Comparison of ENCODE assay signal across 37 cellular contexts in the genomic region with DNA sequence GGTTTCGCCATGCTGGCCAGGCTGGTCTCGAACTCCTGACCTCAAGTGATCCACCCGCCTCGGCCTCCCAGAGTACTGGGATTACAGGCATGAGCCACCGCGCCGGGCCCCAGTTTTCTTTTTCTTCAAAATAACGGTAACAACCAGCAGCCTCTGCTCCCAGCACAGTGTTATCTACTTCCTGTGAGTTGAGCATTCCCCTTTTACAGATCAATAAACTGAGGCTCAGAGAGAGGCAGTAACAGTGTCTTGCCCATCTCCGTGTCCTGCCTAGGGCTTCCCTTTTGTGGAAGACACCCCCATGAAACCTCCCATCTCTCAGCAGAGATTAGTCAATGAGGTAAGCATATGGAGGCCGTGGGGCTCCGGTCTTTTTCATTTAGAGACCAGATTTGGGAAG. TPM values are rescaled to one million over a fixed set of nuclear protein-coding genes. Genes with fewer than 3 reads are reported as not detected.
"Had no signal": no experiment of that assay in that cellular context is flagged by ENCODE, and none has a peak within 500 bp of the region (broad histone marks: within the 10 kb centered on the region; RNA-seq: fewer than 3 reads in every experiment).

No MANE protein-coding gene starts in this region.

- H3K27me3 ChIP-seq: ascending aorta, cardiac muscle cell had no signal

- ATAC-seq: activated CD8-positive, alpha-beta T cell treated with anti-CD3 and anti-CD28 coated beads for 36 hours; activated naive CD4-positive, alpha-beta T cell treated with anti-CD3 and anti-CD28 coated beads, Interleukin-2, amount 50 U/mL, for 72 hours; activated naive CD8-positive, alpha-beta T cell treated with anti-CD3 and anti-CD28 coated beads, Interleukin-2, amount 50 U/mL, for 24 hours; activated T-cell treated with anti-CD3 and anti-CD28 coated beads, Interleukin-2, amount 50 U/mL, for 4 hours; activated T-cell treated with anti-CD3 and anti-CD28 coated beads, Interleukin-2, amount 50 U/mL, for 72 hours; activated T-helper 17 cell treated with anti-CD3 and anti-CD28 coated beads, Interleukin-2, amount 50 U/mL, for 72 hours had no signal

- H3K36me3 ChIP-seq: ascending aorta, cardiac muscle cell had no signal

- H3K27ac ChIP-seq: ascending aorta, cardiac muscle cell, VCaP had no signal

- H3K4me1 ChIP-seq: ascending aorta had no signal

- H3K9me3 ChIP-seq: ascending aorta had no signal

- DNase-seq: activated B cell treated with CpG ODN at 0.5 μM for 24 hours; activated CD4-positive, alpha-beta memory T cell treated with anti-CD3 and anti-CD28 coated beads for 36 hours; activated CD4-positive, alpha-beta T cell treated with anti-CD3 and anti-CD28 coated beads for 4 hours; activated CD4-positive, alpha-beta T cell treated with anti-CD3 and anti-CD28 coated beads, Interleukin-2, amount 10 ng/mL, durations not matched to agents 24 days and 14 days; activated CD4-positive, alpha-beta T cell treated with anti-CD3 and anti-CD28 coated beads, Interleukin-2, amount 50 U/mL, for 1 hour; activated CD4-positive, alpha-beta T cell treated with anti-CD3 and anti-CD28 coated beads, Interleukin-2, amount 50 U/mL, for 4 hours; activated CD4-positive, CD25-positive, alpha-beta regulatory T cell treated with anti-CD3 and anti-CD28 coated beads, Interleukin-2, amount 50 U/mL, for 72 hours; activated CD8-positive, alpha-beta memory T cell treated with anti-CD3 and anti-CD28 coated beads, Interleukin-2, amount 50 U/mL, for 4 hours; activated CD8-positive, alpha-beta T cell treated with anti-CD3 and anti-CD28 coated beads for 36 hours; activated effector memory CD4-positive, alpha-beta T cell treated with anti-CD3 and anti-CD28 coated beads, Interleukin-2, amount 50 U/mL, for 16 hours; activated gamma-delta T cell treated with Interleukin-2 at 50 U/mL for 16 hours; activated naive CD4-positive, alpha-beta T cell; activated naive CD4-positive, alpha-beta T cell treated with anti-CD3 and anti-CD28 coated beads for 36 hours; activated naive CD4-positive, alpha-beta T cell treated with anti-CD3 and anti-CD28 coated beads, Interleukin-2, amount 50 U/mL, for 16 hours; activated naive CD8-positive, alpha-beta T cell treated with anti-CD3 and anti-CD28 coated beads, Interleukin-2, amount 10 ng/mL, durations not matched to agents 7 days and 5 days; activated naive CD8-positive, alpha-beta T cell treated with anti-CD3 and anti-CD28 coated beads, Interleukin-2, amount 50 U/mL, for 24 hours; activated T-cell treated with anti-CD3 and anti-CD28 coated beads for 4 hours; activated T-cell treated with anti-CD3 and anti-CD28 coated beads, Interleukin-2, amount 50 U/mL, for 1 hour; activated T-cell treated with anti-CD3 and anti-CD28 coated beads, Interleukin-2, amount 50 U/mL, for 4 hours; activated T-cell treated with anti-CD3 and anti-CD28 coated beads, Interleukin-2, amount 50 U/mL, for 72 hours; amygdala; anterior cingulate cortex; caudate nucleus; cerebellar nuclear complex; T-helper 1 cell; T-helper 2 cell; T-helper 9 cell had no signal

- H3K4me3 ChIP-seq: ascending aorta, cardiac muscle cell had no signal

- FAIRE-seq: bronchial epithelial cell, TTC549 had no signal

RNA-seq across cellular contexts. Expression of a gene that starts 29.6 kb away (rescaled TPM):
- total RNA-seq: activated B cell treated with CpG ODN at 0.5 μM for 24 hours; activated CD4-positive, alpha-beta memory T cell treated with anti-CD3 and anti-CD28 coated beads for 36 hours; activated CD4-positive, alpha-beta T cell treated with anti-CD3 and anti-CD28 coated beads, Interleukin-2, amount 10 ng/mL, durations not matched to agents 24 days and 14 days; activated CD8-positive, alpha-beta memory T cell treated with anti-CD3 and anti-CD28 coated beads for 36 hours; activated CD8-positive, alpha-beta T cell treated with anti-CD3 and anti-CD28 coated beads for 36 hours; activated naive CD4-positive, alpha-beta T cell treated with anti-CD3 and anti-CD28 coated beads for 36 hours; activated naive CD4-positive, alpha-beta T cell treated with anti-CD3 and anti-CD28 coated beads, Interleukin-2, amount 50 U/mL, for 72 hours; activated naive CD8-positive, alpha-beta T cell treated with anti-CD3 and anti-CD28 coated beads, Interleukin-2, amount 10 ng/mL, durations not matched to agents 7 days and 5 days; activated T-cell treated with anti-CD3 and anti-CD28 coated beads, Interleukin-2, amount 50 U/mL, for 4 hours; activated T-cell treated with anti-CD3 and anti-CD28 coated beads, Interleukin-2, amount 50 U/mL, for 72 hours; activated T-helper 1 cell treated with anti-CD3 and anti-CD28 coated beads, Interleukin-12 subunit alpha, Interleukin-12 subunit beta, Interleukin-2, Interleukin-4 antibody, amounts not matched to agents 30 ng/mL and 10 ng/mL and 1 ng/mL, durations not matched to agents 14 hours and 24 hours and 36 hours; activated T-helper 17 cell treated with anti-CD3 and anti-CD28 coated beads, Interleukin-2, amount 50 U/mL, for 72 hours; ascending aorta; bronchial epithelial cell; cardiac muscle cell; chondrocyte had no signal
- polyA plus RNA-seq: cardiac muscle cell had no signal
